ENCODE assay signal across 32 cellular contexts in genomic region chr6:87053312-87053711, GRCh38. TPM values are rescaled to one million over a fixed set of nuclear protein-coding genes. Genes with fewer than 3 reads are reported as not detected.
"Had no signal": no experiment of that assay in that cellular context is flagged by ENCODE, and none has a peak within 500 bp of the region (broad histone marks: within the 10 kb centered on the region; RNA-seq: fewer than 3 reads in every experiment).

No MANE protein-coding gene starts in this region.

- H3K27ac Mint-ChIP-seq: dendritic cell treated with granulocyte-macrophage colony-stimulating factor and Interleukin-4, amounts not matched to agents 40 ng/mL and 50 ng/mL, for 4 days; effector memory CD8-positive, alpha-beta T cell; endodermal cell; naive thymus-derived CD4-positive, alpha-beta T cell had no signal

- H3K27me3 ChIP-seq: colonic mucosa, gastrocnemius medialis, left lung had no signal

- ATAC-seq: effector memory CD8-positive, alpha-beta T cell; esophagus mucosa; gastrocnemius medialis; heart right ventricle; left cardiac atrium; left lung; left ventricle myocardium superior; lower lobe of right lung; naive thymus-derived CD4-positive, alpha-beta T cell had no signal

- H3K4me1 Mint-ChIP-seq: endodermal cell had no signal

- H3K4me3 ChIP-seq: colonic mucosa, esophagus squamous epithelium, gastrocnemius medialis, heart right ventricle, left lung, lower lobe of right lung had no signal

- DNase-seq: colonic mucosa; cortex of kidney; effector CD8-positive, alpha-beta T cell; effector memory CD8-positive, alpha-beta T cell; endodermal cell; esophagus squamous epithelium; foreskin fibroblast; foreskin melanocyte; gastrocnemius medialis; glutamatergic neuron; head of caudate nucleus; heart right ventricle; hippocampal formation; left cardiac atrium; left lung; left ventricle myocardium superior; lower lobe of right lung; mesendoderm; midbrain; naive thymus-derived CD4-positive, alpha-beta T cell had no signal

- H3K36me3 ChIP-seq: colonic mucosa, esophagus squamous epithelium, gastrocnemius medialis, heart right ventricle, left lung, lower lobe of right lung had no signal

- H3K27ac ChIP-seq: colonic mucosa, epithelial cell of prostate, esophagus squamous epithelium, gastrocnemius medialis, heart right ventricle, left lung, lower lobe of right lung had no signal

- H3K9me3 ChIP-seq: colonic mucosa, esophagus squamous epithelium, gastrocnemius medialis, left lung, lower lobe of right lung had no signal

- FAIRE-seq: endometrium, islet of Langerhans, keratinocyte had no signal

- H3K9me3 Mint-ChIP-seq: dendritic cell treated with granulocyte-macrophage colony-stimulating factor and Interleukin-4, amounts not matched to agents 40 ng/mL and 50 ng/mL, for 4 days; effector memory CD8-positive, alpha-beta T cell; endodermal cell; naive thymus-derived CD4-positive, alpha-beta T cell had no signal

- H3K4me3 Mint-ChIP-seq: dendritic cell treated with granulocyte-macrophage colony-stimulating factor and Interleukin-4, amounts not matched to agents 40 ng/mL and 50 ng/mL, for 4 days; effector memory CD8-positive, alpha-beta T cell; endodermal cell; naive thymus-derived CD4-positive, alpha-beta T cell had no signal

- H3K4me1 ChIP-seq: colonic mucosa, esophagus squamous epithelium, gastrocnemius medialis, heart right ventricle, left lung, lower lobe of right lung had no signal

- H3K36me3 Mint-ChIP-seq: naive thymus-derived CD4-positive, alpha-beta T cell had no signal

RNA-seq across cellular contexts. Expression of gene CGA, which starts 41.6 kb away (rescaled TPM):
- total RNA-seq: colonic mucosa; dermis microvascular lymphatic vessel endothelial cell; endodermal cell; esophagus mucosa; esophagus squamous epithelium; gastrocnemius medialis; glomerular endothelial cell; kidney epithelial cell; left lung; lower lobe of right lung; lung microvascular endothelial cell; mononuclear cell; mucosa of gallbladder; naive thymus-derived CD4-positive, alpha-beta T cell had no signal
- polyA plus RNA-seq: keratinocyte; naive thymus-derived CD4-positive, alpha-beta T cell had no signal
